In the genomic region with DNA sequence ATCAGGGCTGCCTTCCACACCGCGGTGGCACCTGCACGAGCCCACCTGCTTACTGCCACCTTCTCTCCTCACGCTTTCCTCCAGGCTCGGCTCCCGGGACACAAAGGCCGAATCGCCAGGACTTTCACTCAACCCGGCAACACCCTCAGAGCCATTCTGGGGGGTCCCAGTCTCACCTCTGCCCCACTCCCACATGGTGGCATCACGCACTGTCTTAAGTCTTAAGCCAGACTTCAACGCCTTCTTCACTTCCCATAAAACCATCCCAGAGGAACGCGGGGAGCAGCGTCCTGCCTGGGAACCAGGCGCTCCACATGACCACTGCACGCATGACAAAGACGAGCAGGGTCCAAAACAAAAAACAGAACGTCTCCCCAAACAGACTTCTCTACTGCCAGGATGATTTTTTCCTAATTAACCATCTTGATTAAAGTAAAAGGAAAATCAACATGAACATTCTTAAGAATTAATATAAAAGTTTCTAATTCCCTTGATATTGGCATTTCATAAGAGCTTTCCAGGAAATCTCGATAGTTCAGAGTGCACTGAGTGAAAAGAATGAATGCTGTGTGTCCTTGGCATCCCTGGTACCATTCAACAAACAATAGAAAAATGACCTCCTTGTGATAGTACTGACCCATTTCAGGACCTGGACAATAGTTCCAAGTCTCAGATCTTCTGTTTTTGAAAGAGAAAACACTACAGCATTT, we compare ENCODE assay signal across 14 cellular contexts. TPM values are rescaled to one million over a fixed set of nuclear protein-coding genes. Genes with fewer than 3 reads are reported as not detected.
DNase-seq lines count a peak whose midpoint lies in the region; ATAC-seq and TF ChIP-seq lines count a peak whose summit lies in the region.
"Had no signal": no experiment of that assay in that cellular context is flagged by ENCODE, and none has a peak within 500 bp of the region (broad histone marks: within the 10 kb centered on the region; RNA-seq: fewer than 3 reads in every experiment).

No MANE protein-coding gene starts in this region.

- no peak overlapping the region for H3K27ac Mint-ChIP-seq in activated naive CD4-positive, alpha-beta T cell treated with anti-CD3 and anti-CD28 coated beads for 36 hours
- H3K27ac Mint-ChIP-seq in brain = peak overlapping the region; percentile 14 to 85 (median 44)

- H3K4me3 Mint-ChIP-seq in activated naive CD4-positive, alpha-beta T cell treated with anti-CD3 and anti-CD28 coated beads for 36 hours = peak overlapping the region; percentile 25
- H3K4me3 Mint-ChIP-seq in brain = peak overlapping the region; percentile 64 to 97 (median 91)

- H3K27me3 ChIP-seq in neural cell (ENCODE audit: insufficient read depth, low read depth, low read length) (no peaks in the 10 kb centered on the region), upper lobe of left lung (no peaks in the 10 kb centered on the region)
- H3K27me3 ChIP-seq: pancreas had no signal

- H3K9me3 ChIP-seq in neural cell (ENCODE audit: low read length) (no peaks in the 10 kb centered on the region), upper lobe of left lung (no peaks in the 10 kb centered on the region)
- H3K9me3 ChIP-seq: pancreas had no signal

- peaks cover 37% of the 10 kb centered on the region for H3K4me1 Mint-ChIP-seq in activated naive CD4-positive, alpha-beta T cell treated with anti-CD3 and anti-CD28 coated beads for 36 hours (ENCODE audit: low read depth)
- peaks cover 58% of the 10 kb centered on the region for H3K4me1 Mint-ChIP-seq in brain

- no peak overlapping the region for H3K4me2 ChIP-seq in neural cell (ENCODE audit: low read length)

- TF ChIP-seq POLR2A in upper lobe of left lung (IDR thresholded peaks at IDR 0.05) = no peak

- H3K27ac ChIP-seq in neural cell (ENCODE audit: low read length) = no peak overlapping the region
- H3K27ac ChIP-seq in upper lobe of left lung = peak overlapping the region in 3 of 4 donors; percentile 17 to 71 (median 45)
- H3K27ac ChIP-seq: GM23248 had no signal

- intact Hi-C loops in activated naive CD4-positive, alpha-beta T cell treated with anti-CD3 and anti-CD28 coated beads for 36 hours (cut with micrococcal nuclease) = no loop called here

- ATAC-seq in upper lobe of left lung (ENCODE audit: low FRiP score in 2 of 2) (no peak), GM21447 (IDR thresholded peaks at IDR 0.05; ENCODE audit: unreplicated experiment) (no peak), GM21367 (IDR thresholded peaks at IDR 0.05; ENCODE audit: unreplicated experiment) (no peak)
- ATAC-seq: pancreas had no signal

- DNase-seq in activated naive CD4-positive, alpha-beta T cell treated with anti-CD3 and anti-CD28 coated beads for 36 hours = no peak
- DNase-seq in activated naive CD4-positive, alpha-beta T cell treated with anti-CD3 and anti-CD28 coated beads, Interleukin-2, amount 50 U/mL, for 16 hours = no peak
- DNase-seq in upper lobe of left lung (no peak), NCI-H82 (lab: John Stamatoyannopoulos, UW) (no peak)
- DNase-seq: activated CD4-positive, alpha-beta T cell treated with anti-CD3 and anti-CD28 coated beads, Interleukin-2, amount 50 U/mL, for 1 hour; AML-193; GF-D8; GM23248; SHP77 had no signal

- H2AFZ ChIP-seq in neural cell (ENCODE audit: low read depth, low read length) = no peak overlapping the region
- H2AFZ ChIP-seq: GM23248 had no signal

- no peaks in the 10 kb centered on the region for H4K20me1 ChIP-seq in neural cell (ENCODE audit: insufficient read depth)

- H3K9me2 ChIP-seq in neural cell (ENCODE audit: insufficient read depth, low read length) = no peaks in the 10 kb centered on the region

- H3K4me3 ChIP-seq in neural cell (ENCODE audit: low read length) (peak overlapping the region; percentile 93), upper lobe of left lung (no peak overlapping the region)
- H3K4me3 ChIP-seq: GM23248, pancreas had no signal

- CTCF ChIA-PET in activated naive CD4-positive, alpha-beta T cell treated with anti-CD3 and anti-CD28 coated beads for 36 hours (lab: Charles Lee) = no interaction called here

- no peak for TF ChIP-seq RAD21 in neural cell (conservative IDR thresholded peaks at IDR 0.05)

- no peaks in the 10 kb centered on the region for H3K36me3 ChIP-seq in neural cell (ENCODE audit: insufficient read depth, low read length)
- H3K36me3 ChIP-seq in upper lobe of left lung = peaks cover 0 to 15% (median 5%) of the 10 kb centered on the region in 4 donors
- H3K36me3 ChIP-seq: pancreas had no signal

- no peak overlapping the region for H3K9ac ChIP-seq in neural cell (ENCODE audit: low read length)

- WGBS in upper lobe of left lung, 2 donors = 88 to 89% methylated on average over 19 of the region's 19 CpGs

- TF ChIP-seq CTCF in brain (conservative IDR thresholded peaks at IDR 0.05) (no peak), neural cell (IDR thresholded peaks at IDR 0.05; ENCODE audit: poor library complexity, severe bottlenecking) (no peak), upper lobe of left lung (IDR thresholded peaks at IDR 0.05) (no peak)

- no peaks in the 10 kb centered on the region for H3F3A ChIP-seq in neural cell (ENCODE audit: insufficient read depth, low read length, poor library complexity, severe bottlenecking)

- H3K4me1 ChIP-seq in upper lobe of left lung = peaks cover 43 to 62% (median 46%) of the 10 kb centered on the region in 4 donors

- TF ChIP-seq EP300 in neural cell (conservative IDR thresholded peaks at IDR 0.05; ENCODE audit: poor library complexity, severe bottlenecking) (no peak), upper lobe of left lung (IDR thresholded peaks at IDR 0.05) (no peak)

- no peaks in the 10 kb centered on the region for H3K27me3 Mint-ChIP-seq in activated naive CD4-positive, alpha-beta T cell treated with anti-CD3 and anti-CD28 coated beads for 36 hours (ENCODE audit: low read depth)
- no peaks in the 10 kb centered on the region for H3K27me3 Mint-ChIP-seq in brain

- no peaks in the 10 kb centered on the region for H3K9me3 Mint-ChIP-seq in activated naive CD4-positive, alpha-beta T cell treated with anti-CD3 and anti-CD28 coated beads for 36 hours
- H3K9me3 Mint-ChIP-seq in brain = peaks cover 0 to 5% (median 4%) of the 10 kb centered on the region in 5 experiments

- H3K36me3 Mint-ChIP-seq in activated naive CD4-positive, alpha-beta T cell treated with anti-CD3 and anti-CD28 coated beads for 36 hours (ENCODE audit: low read depth) = peaks cover 4% of the 10 kb centered on the region
- no peaks in the 10 kb centered on the region for H3K36me3 Mint-ChIP-seq in brain

- H3K79me2 ChIP-seq in neural cell (replicated peaks; ENCODE audit: insufficient read depth, low read length) = peaks cover 21% of the 10 kb centered on the region

TF ChIP-seq in neural cell, 6 proteins besides CTCF, POLR2A, EP300 and RAD21:
- no peak for TF ChIP-seq TAF1 (IDR thresholded peaks at IDR 0.05; ENCODE audit: low read depth)
- no peak for TF ChIP-seq MXI1 (conservative IDR thresholded peaks at IDR 0.05; ENCODE audit: poor library complexity, severe bottlenecking)
- TF ChIP-seq, protein P1, sequence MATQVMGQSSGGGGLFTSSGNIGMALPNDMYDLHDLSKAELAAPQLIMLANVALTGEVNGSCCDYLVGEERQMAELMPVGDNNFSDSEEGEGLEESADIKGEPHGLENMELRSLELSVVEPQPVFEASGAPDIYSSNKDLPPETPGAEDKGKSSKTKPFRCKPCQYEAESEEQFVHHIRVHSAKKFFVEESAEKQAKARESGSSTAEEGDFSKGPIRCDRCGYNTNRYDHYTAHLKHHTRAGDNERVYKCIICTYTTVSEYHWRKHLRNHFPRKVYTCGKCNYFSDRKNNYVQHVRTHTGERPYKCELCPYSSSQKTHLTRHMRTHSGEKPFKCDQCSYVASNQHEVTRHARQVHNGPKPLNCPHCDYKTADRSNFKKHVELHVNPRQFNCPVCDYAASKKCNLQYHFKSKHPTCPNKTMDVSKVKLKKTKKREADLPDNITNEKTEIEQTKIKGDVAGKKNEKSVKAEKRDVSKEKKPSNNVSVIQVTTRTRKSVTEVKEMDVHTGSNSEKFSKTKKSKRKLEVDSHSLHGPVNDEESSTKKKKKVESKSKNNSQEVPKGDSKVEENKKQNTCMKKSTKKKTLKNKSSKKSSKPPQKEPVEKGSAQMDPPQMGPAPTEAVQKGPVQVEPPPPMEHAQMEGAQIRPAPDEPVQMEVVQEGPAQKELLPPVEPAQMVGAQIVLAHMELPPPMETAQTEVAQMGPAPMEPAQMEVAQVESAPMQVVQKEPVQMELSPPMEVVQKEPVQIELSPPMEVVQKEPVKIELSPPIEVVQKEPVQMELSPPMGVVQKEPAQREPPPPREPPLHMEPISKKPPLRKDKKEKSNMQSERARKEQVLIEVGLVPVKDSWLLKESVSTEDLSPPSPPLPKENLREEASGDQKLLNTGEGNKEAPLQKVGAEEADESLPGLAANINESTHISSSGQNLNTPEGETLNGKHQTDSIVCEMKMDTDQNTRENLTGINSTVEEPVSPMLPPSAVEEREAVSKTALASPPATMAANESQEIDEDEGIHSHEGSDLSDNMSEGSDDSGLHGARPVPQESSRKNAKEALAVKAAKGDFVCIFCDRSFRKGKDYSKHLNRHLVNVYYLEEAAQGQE (IDR thresholded peaks at IDR 0.05; ENCODE audit: borderline replicate concordance) = no peak
- no peak for TF ChIP-seq EZH2 (IDR thresholded peaks at IDR 0.05; ENCODE audit: borderline replicate concordance, insufficient read depth, low read length, poor library complexity, severe bottlenecking)
- TF ChIP-seq POLR2AphosphoS5 (IDR thresholded peaks at IDR 0.05) = no peak
- no peak for TF ChIP-seq SMC3 (conservative IDR thresholded peaks at IDR 0.05; ENCODE audit: poor library complexity)

RNA-seq across cellular contexts. Expression of a gene that starts 2.6 kb away (rescaled TPM):
- 10 to 100 TPM; 48.7 to 51.0 TPM for total RNA-seq in activated naive CD4-positive, alpha-beta T cell treated with anti-CD3 and anti-CD28 coated beads for 36 hours
- polyA plus RNA-seq in brain (ENCODE audit: insufficient read depth, low read depth, low replicate concordance) (64.2 TPM), neural cell (17.7 and 25.7 TPM in 2 replicates)
- polyA minus RNA-seq in neural cell = 44.3 and 48.5 TPM in 2 replicates
- total RNA-seq in upper lobe of left lung = 10 to 100 TPM; 19.5 to 77.8 (median 38.6) TPM

RNA-seq across cellular contexts. Expression of a gene that starts 17.0 kb away (rescaled TPM):
- total RNA-seq in activated naive CD4-positive, alpha-beta T cell treated with anti-CD3 and anti-CD28 coated beads for 36 hours = under 1 TPM; 0.14 to 0.32 TPM
- polyA plus RNA-seq in brain (ENCODE audit: insufficient read depth, low read depth, low replicate concordance) (16.9 TPM), neural cell (0.16 and 0.30 TPM in 2 replicates)
- polyA minus RNA-seq in neural cell = 0.23 and 0.49 TPM in 2 replicates
- 10 to 100 TPM in 4 of 6 donors, 1 to 10 TPM in 2; 9.3 to 30.4 (median 14.1) TPM for total RNA-seq in upper lobe of left lung

RNA-seq across cellular contexts. Expression of a gene that starts 27.2 kb away (rescaled TPM):
- 10 to 100 TPM; 59.9 to 65.4 TPM for total RNA-seq in activated naive CD4-positive, alpha-beta T cell treated with anti-CD3 and anti-CD28 coated beads for 36 hours
- polyA plus RNA-seq in brain (ENCODE audit: insufficient read depth, low read depth, low replicate concordance) (265 TPM), neural cell (5.4 and 14.7 TPM in 2 replicates)
- polyA minus RNA-seq in neural cell = 6.6 and 7.5 TPM in 2 replicates
- 1,000 to 10,000 TPM in 1 of 6 donors, 100 to 1,000 TPM in 5; 257 to 1,111 (median 533) TPM for total RNA-seq in upper lobe of left lung

Comparison
In these comparisons a context has a peak if more than half of its experiments do, and no peak if none do; other contexts are left out.
1. RNA of a gene that starts 17.0 kb away (total RNA-seq): 9.3 to 30.4 TPM in upper lobe of left lung; 0.14 to 0.32 TPM in activated naive CD4-positive, alpha-beta T cell treated with anti-CD3 and anti-CD28 coated beads for 36 hours; every median in the first group is over 4 times any median in the second.